In genomic region chr19:15584541-15585115, GRCh38 we compare ENCODE assay signal across 8 cellular contexts. TPM values are rescaled to one million over a fixed set of nuclear protein-coding genes. Genes with fewer than 3 reads are reported as not detected.
DNase-seq lines count a peak whose midpoint lies in the region; ATAC-seq and TF ChIP-seq lines count a peak whose summit lies in the region.

No MANE protein-coding gene starts in this region.

- POLR2A ChIA-PET in RWPE1 (lab: Yijun Ruan, JAX; ENCODE audit: low non-redundant PET), result no interaction called here

- H3K9me3 Mint-ChIP-seq in CD4-positive, CD25-positive, alpha-beta regulatory T cell, result no peaks in the 10 kb centered on the region
- H3K9me3 Mint-ChIP-seq in activated T-helper 17 cell treated with anti-CD3 and anti-CD28 coated beads, Interleukin-2, amount 50 U/mL, for 72 hours, result no peaks in the 10 kb centered on the region

- TF ChIP-seq CTCF in RWPE1 (conservative IDR thresholded peaks at IDR 0.05; ENCODE audit: low read depth), result peak; percentile 96
- peak; percentile 95 for TF ChIP-seq CTCF in fibroblast of villous mesenchyme (IDR thresholded peaks at IDR 0.05; ENCODE audit: insufficient read depth, low read depth, low read length)
- no peak for TF ChIP-seq CTCF in omental fat pad (IDR thresholded peaks at IDR 0.05)
- peak; percentile 68 to 91 for TF ChIP-seq CTCF in suprapubic skin (IDR thresholded peaks at IDR 0.05)

- ATAC-seq in CD4-positive, CD25-positive, alpha-beta regulatory T cell (ENCODE audit: low read depth in 2 of 2), result peak; percentile 71 to 79
- ATAC-seq in activated T-helper 17 cell treated with anti-CD3 and anti-CD28 coated beads, Interleukin-2, amount 50 U/mL, for 72 hours (replicated peaks), result peak; percentile 87
- ATAC-seq in omental fat pad (ENCODE audit: low FRiP score) (peak; percentile 57), GM18517 (IDR thresholded peaks at IDR 0.05; ENCODE audit: unreplicated experiment) (no peak)

- WGBS in suprapubic skin, result 9% methylated on average over 22 of the region's 35 CpGs

- no peak overlapping the region for H3K4me3 ChIP-seq in CD4-positive, CD25-positive, alpha-beta regulatory T cell (ENCODE audit: low read depth, low read length)
- H3K4me3 ChIP-seq in fibroblast of villous mesenchyme (ENCODE audit: low read depth, low read length) (no peak overlapping the region), suprapubic skin (no peak overlapping the region)

- H3K4me1 ChIP-seq in CD4-positive, CD25-positive, alpha-beta regulatory T cell (ENCODE audit: control insufficient read depth, insufficient read depth, low read length, poor library complexity, severe bottlenecking), result peaks cover 5% of the 10 kb centered on the region
- peaks cover 7% of the 10 kb centered on the region for H3K4me1 ChIP-seq in suprapubic skin

- H3K9me3 ChIP-seq in CD4-positive, CD25-positive, alpha-beta regulatory T cell (ENCODE audit: control insufficient read depth in 2 of 2, low read length in 2 of 2), result no peaks in the 10 kb centered on the region
- no peaks in the 10 kb centered on the region for H3K9me3 ChIP-seq in suprapubic skin

- H3K27ac Mint-ChIP-seq in CD4-positive, CD25-positive, alpha-beta regulatory T cell, result peak overlapping the region in 1 of 3 donors; percentile 91
- H3K27ac Mint-ChIP-seq in activated T-helper 17 cell treated with anti-CD3 and anti-CD28 coated beads, Interleukin-2, amount 50 U/mL, for 72 hours, result no peak overlapping the region

- H3K27me3 ChIP-seq in CD4-positive, CD25-positive, alpha-beta regulatory T cell (ENCODE audit: control insufficient read depth, insufficient read depth, low read length), result no peaks in the 10 kb centered on the region
- H3K27me3 ChIP-seq in suprapubic skin, result peaks cover 25% of the 10 kb centered on the region

- peak overlapping the region in 3 of 4 donors; percentile 13 to 58 (median 48) for H3K4me3 Mint-ChIP-seq in CD4-positive, CD25-positive, alpha-beta regulatory T cell
- H3K4me3 Mint-ChIP-seq in activated T-helper 17 cell treated with anti-CD3 and anti-CD28 coated beads, Interleukin-2, amount 50 U/mL, for 72 hours, result peak overlapping the region; percentile 46

- CTCF ChIA-PET in RWPE1 (lab: Yijun Ruan, JAX), result interaction anchor here (0.6 to 0.8 kb wide), 2 partner anchors 119 to 605 kb away, joined by 3 read pairs; no protein-coding TSS in a partner anchor

- no peak for TF ChIP-seq POLR2A in suprapubic skin (IDR thresholded peaks at IDR 0.05)

- H3K4me1 Mint-ChIP-seq in CD4-positive, CD25-positive, alpha-beta regulatory T cell, result peaks cover 0 to 7% (median 3%) of the 10 kb centered on the region in 4 donors
- no peaks in the 10 kb centered on the region for H3K4me1 Mint-ChIP-seq in activated T-helper 17 cell treated with anti-CD3 and anti-CD28 coated beads, Interleukin-2, amount 50 U/mL, for 72 hours

- peak; percentile 59 to 69 (median 68) for DNase-seq in CD4-positive, CD25-positive, alpha-beta regulatory T cell
- DNase-seq in HS-27A (ENCODE audit: low read depth) (peak; percentile 4), RWPE1 (ENCODE audit: low spot score) (peak; percentile 79), fibroblast of villous mesenchyme (ENCODE audit: low read depth) (peak; percentile 57), omental fat pad (ENCODE audit: low spot score) (peak; percentile 93), suprapubic skin (ENCODE audit: low spot score in 2 of 2) (peak; percentile 78 to 87)

- TF ChIP-seq EP300 in suprapubic skin (IDR thresholded peaks at IDR 0.05), result no peak

- peaks cover 40% of the 10 kb centered on the region for H3K27me3 Mint-ChIP-seq in CD4-positive, CD25-positive, alpha-beta regulatory T cell
- H3K27me3 Mint-ChIP-seq in activated T-helper 17 cell treated with anti-CD3 and anti-CD28 coated beads, Interleukin-2, amount 50 U/mL, for 72 hours, result peaks cover 14% of the 10 kb centered on the region

- H3K27ac ChIP-seq in CD4-positive, CD25-positive, alpha-beta regulatory T cell (ENCODE audit: insufficient read depth, low read length, poor library complexity, severe bottlenecking), result no peak overlapping the region
- H3K27ac ChIP-seq in RWPE1 (no peak overlapping the region), suprapubic skin (no peak overlapping the region)

- H3K36me3 Mint-ChIP-seq in CD4-positive, CD25-positive, alpha-beta regulatory T cell, result peaks cover 4% of the 10 kb centered on the region
- H3K36me3 Mint-ChIP-seq in activated T-helper 17 cell treated with anti-CD3 and anti-CD28 coated beads, Interleukin-2, amount 50 U/mL, for 72 hours (ENCODE audit: low read depth), result no peaks in the 10 kb centered on the region

- H3K36me3 ChIP-seq in CD4-positive, CD25-positive, alpha-beta regulatory T cell (ENCODE audit: control insufficient read depth, insufficient read depth, low read length), result no peaks in the 10 kb centered on the region
- H3K36me3 ChIP-seq in suprapubic skin, result no peaks in the 10 kb centered on the region

RNA-seq across cellular contexts. Expression of gene CYP4F8, which starts 30.4 kb away (rescaled TPM):
- not detected for total RNA-seq in CD4-positive, CD25-positive, alpha-beta regulatory T cell
- polyA plus RNA-seq in CD4-positive, CD25-positive, alpha-beta regulatory T cell, result not detected
- total RNA-seq in activated T-helper 17 cell treated with anti-CD3 and anti-CD28 coated beads, Interleukin-2, amount 50 U/mL, for 72 hours, result not detected
- total RNA-seq in fibroblast of villous mesenchyme (under 0.01 TPM in 1 of 2 replicates, not detected in the other), omental fat pad (not detected), suprapubic skin (10 to 100 TPM; 14.5 to 18.7 (median 14.9) TPM)

RNA-seq across cellular contexts. Expression of gene CYP4F3, which starts 56.1 kb away (rescaled TPM):
- total RNA-seq in CD4-positive, CD25-positive, alpha-beta regulatory T cell, result not detected
- polyA plus RNA-seq in CD4-positive, CD25-positive, alpha-beta regulatory T cell, result not detected
- under 1 TPM; 0.45 to 0.95 TPM for total RNA-seq in activated T-helper 17 cell treated with anti-CD3 and anti-CD28 coated beads, Interleukin-2, amount 50 U/mL, for 72 hours
- not detected in 2 replicates for total RNA-seq in fibroblast of villous mesenchyme
- total RNA-seq in omental fat pad, result 10 to 100 TPM in 1 of 4 donors, 1 to 10 TPM in 2, under 1 TPM in 1; 0.31 to 11.5 (median 1.5) TPM
- 10 to 100 TPM in 3 of 4 donors, 1 to 10 TPM in 1; 9.5 to 14.4 (median 12.2) TPM for total RNA-seq in suprapubic skin

Comparison
In these comparisons a context has a peak if more than half of its experiments do, and no peak if none do; other contexts are left out.
1. DNase-seq: peak in every context shown above with its lines; median percentile 93 in omental fat pad; 82 in suprapubic skin; 79 in RWPE1; 68 in CD4-positive, CD25-positive, alpha-beta regulatory T cell; 57 in fibroblast of villous mesenchyme; 4 in HS-27A.
2. CTCF ChIP-seq: peak in RWPE1 (single experiment), fibroblast of villous mesenchyme (single experiment) and suprapubic skin (2 of 2); none in omental fat pad (0 of 3).
3. RNA of gene CYP4F8, which starts 30.4 kb away (total RNA-seq): 14.5 to 18.7 TPM in suprapubic skin; not detected in CD4-positive, CD25-positive, alpha-beta regulatory T cell (single experiment), not detected in activated T-helper 17 cell treated with anti-CD3 and anti-CD28 coated beads, Interleukin-2, amount 50 U/mL, for 72 hours, under 0.01 TPM in fibroblast of villous mesenchyme and not detected in omental fat pad; every median in the first group is over 10 times any median in the second.